9 cellular contexts compared by ENCODE assay signal in the genomic region with DNA sequence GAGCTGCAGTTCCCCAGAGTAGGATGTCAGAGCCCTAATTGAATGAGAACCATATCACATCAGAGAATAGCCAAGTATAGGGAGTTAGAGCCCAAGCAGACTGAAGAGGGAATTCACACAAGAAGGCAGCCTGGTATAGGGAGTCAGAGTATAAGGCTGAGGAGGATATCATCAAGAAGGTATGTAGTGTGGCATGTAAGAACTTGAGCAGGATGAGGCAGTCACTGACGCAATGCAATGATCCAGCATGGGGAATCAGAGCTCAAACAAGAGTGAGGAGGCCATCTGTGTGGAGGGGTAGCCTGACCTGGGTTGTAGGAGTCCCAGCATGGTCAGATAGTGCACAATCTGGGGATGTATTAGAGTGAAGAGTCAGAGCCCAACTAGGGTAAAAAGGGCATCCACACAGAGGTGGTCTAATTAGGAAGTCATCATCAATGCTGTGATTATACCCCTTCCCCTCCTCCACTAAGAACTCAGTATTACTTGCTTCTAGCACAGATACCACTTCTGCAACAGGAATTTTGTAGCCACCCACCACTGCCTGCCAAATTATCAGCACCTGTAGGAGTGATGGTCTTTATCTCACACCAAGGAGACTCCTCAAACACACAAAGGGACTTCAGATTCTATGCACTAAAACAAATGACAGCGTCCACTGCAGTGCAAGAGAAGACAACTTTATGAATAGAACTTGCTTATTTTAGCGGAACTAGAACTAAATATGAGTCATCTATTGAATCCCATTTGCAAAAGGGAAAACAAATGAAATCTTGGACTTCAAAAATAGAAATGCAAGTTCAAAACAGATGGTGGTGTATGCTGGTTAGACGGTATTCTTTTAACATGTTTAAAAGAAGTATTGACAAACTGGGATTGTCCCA.
DNase-seq lines count a peak whose midpoint lies in the region; ATAC-seq and TF ChIP-seq lines count a peak whose summit lies in the region.
"Had no signal": no experiment of that assay in that cellular context is flagged by ENCODE, and none has a peak within 500 bp of the region (broad histone marks: within the 10 kb centered on the region; RNA-seq: fewer than 3 reads in every experiment).

No MANE protein-coding gene starts in this region.

- H3K36me3 ChIP-seq in adipocyte (ENCODE audit: control insufficient read depth, insufficient read depth, low read length, severe bottlenecking) (no peaks in the 10 kb centered on the region), hepatocyte (replicated peaks; ENCODE audit: insufficient read depth, low read depth) (no peaks in the 10 kb centered on the region)

- H3K79me2 ChIP-seq in hepatocyte = no peaks in the 10 kb centered on the region

- H3K4me3 ChIP-seq in adipocyte (ENCODE audit: low read length) (no peak overlapping the region), skeletal muscle cell (ENCODE audit: low read depth, low read length) (no peak overlapping the region), hepatocyte (no peak overlapping the region)

- no peaks in the 10 kb centered on the region for H4K20me1 ChIP-seq in hepatocyte (ENCODE audit: insufficient read depth, poor library complexity, severe bottlenecking)

- no peak overlapping the region for H3K4me2 ChIP-seq in hepatocyte

- no peak for TF ChIP-seq CTCF in hepatocyte (IDR thresholded peaks at IDR 0.05; ENCODE audit: poor library complexity)

- no peak overlapping the region for H2AFZ ChIP-seq in hepatocyte

- WGBS in hepatocyte (ENCODE audit: low lambda C conversion rate, missing lambda C conversion rate) = 89% methylated on average over 4 of the region's 4 CpGs

- H3K9ac ChIP-seq in adipocyte (ENCODE audit: low read length) = no peak overlapping the region

- H3K4me1 ChIP-seq in adipocyte (ENCODE audit: control insufficient read depth, insufficient read depth, low read length) (peaks cover 7% of the 10 kb centered on the region), hepatocyte (ENCODE audit: insufficient read depth) (no peaks in the 10 kb centered on the region)

- H3K9me2 ChIP-seq in hepatocyte (replicated peaks; ENCODE audit: insufficient read depth) = no peaks in the 10 kb centered on the region

- no peak overlapping the region for H3K27ac ChIP-seq in hepatocyte

- ATAC-seq in GM18909 (IDR thresholded peaks at IDR 0.05; ENCODE audit: poor library complexity, unreplicated experiment) (peak; percentile 76), HG02884 (IDR thresholded peaks at IDR 0.05; ENCODE audit: unreplicated experiment) (peak; percentile 69)

- DNase-seq in adipocyte (ENCODE audit: low read depth) (peak; percentile 72), skeletal muscle cell (ENCODE audit: low read depth) (peak; percentile 78), Ammon's horn (ENCODE audit: low spot score) (no peak), hepatocyte (ENCODE audit: low spot score) (no peak)
- no peak for DNase-seq in activated effector memory CD4-positive, alpha-beta T cell treated with anti-CD3 and anti-CD28 coated beads, Interleukin-2, amount 50 U/mL, for 16 hours
- no peak for DNase-seq in activated CD4-positive, alpha-beta T cell treated with anti-CD3 and anti-CD28 coated beads for 48 hours
- DNase-seq: activated naive CD4-positive, alpha-beta T cell treated with anti-CD3 and anti-CD28 coated beads for 36 hours had no signal

- no peaks in the 10 kb centered on the region for H3K9me3 ChIP-seq in adipocyte (ENCODE audit: control insufficient read depth, low read length)
- no peaks in the 10 kb centered on the region for H3K9me3 ChIP-seq in hepatocyte (ENCODE audit: low read depth)

- H3K27me3 ChIP-seq in adipocyte (replicated peaks; ENCODE audit: control insufficient read depth, insufficient read depth, low read length) = no peaks in the 10 kb centered on the region
- no peaks in the 10 kb centered on the region for H3K27me3 ChIP-seq in hepatocyte

Comparison
In these comparisons a context has a peak if more than half of its experiments do, and no peak if none do; other contexts are left out.
1. DNase-seq: peak in adipocyte (single experiment) and skeletal muscle cell (single experiment); none in Ammon's horn (single experiment), activated effector memory CD4-positive, alpha-beta T cell treated with anti-CD3 and anti-CD28 coated beads, Interleukin-2, amount 50 U/mL, for 16 hours (single experiment), hepatocyte (single experiment) and activated CD4-positive, alpha-beta T cell treated with anti-CD3 and anti-CD28 coated beads for 48 hours (single experiment).